ENCODE assay signal across 18 cellular contexts in the genomic region with DNA sequence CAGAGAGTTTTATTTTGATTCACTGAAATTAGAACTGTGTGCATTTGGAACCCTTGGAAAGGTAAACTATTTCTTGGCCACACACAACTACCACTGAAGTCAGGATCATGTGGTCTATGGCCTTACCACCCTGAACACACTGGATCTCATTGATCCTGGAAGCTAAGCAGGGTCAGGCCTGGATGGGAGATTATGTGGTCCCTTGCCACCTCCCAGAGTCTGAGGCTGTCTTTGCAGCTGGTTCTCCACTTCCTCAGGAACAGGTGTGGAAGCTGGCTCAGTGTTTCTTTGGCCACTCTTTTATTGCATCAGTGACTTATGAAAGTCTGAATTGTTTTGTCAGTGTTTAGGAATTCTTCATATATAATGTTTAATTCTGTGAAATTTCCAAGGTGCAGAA.
DNase-seq lines count a peak whose midpoint lies in the region; ATAC-seq and TF ChIP-seq lines count a peak whose summit lies in the region.
"Had no signal": no experiment of that assay in that cellular context is flagged by ENCODE, and none has a peak within 500 bp of the region (broad histone marks: within the 10 kb centered on the region; RNA-seq: fewer than 3 reads in every experiment).

No MANE protein-coding gene starts in this region.

- ATAC-seq in GM19455 (IDR thresholded peaks at IDR 0.05; ENCODE audit: unreplicated experiment) (no peak), HG03432 (IDR thresholded peaks at IDR 0.05; ENCODE audit: unreplicated experiment) (no peak)

- H3K4me3 ChIP-seq in mesendoderm (ENCODE audit: low read length) = no peak overlapping the region
- H3K4me3 ChIP-seq in uterus = no peak overlapping the region

- no peaks in the 10 kb centered on the region for H3K9me3 Mint-ChIP-seq in endothelial cell (ENCODE audit: unreplicated experiment)
- H3K9me3 Mint-ChIP-seq: T-helper 2 cell treated with Interferon-gamma antibody and Interleukin-4, amounts not matched to agents 5 μg/mL and 100 μg/mL, for 36 hours had no signal

- no peaks in the 10 kb centered on the region for H3K79me1 ChIP-seq in mesendoderm (ENCODE audit: low read length)

- H3K27ac Mint-ChIP-seq in endothelial cell (ENCODE audit: unreplicated experiment) = no peak overlapping the region
- H3K27ac Mint-ChIP-seq: B cell; immature natural killer cell; progenitor cell of endocrine pancreas; T-helper 2 cell treated with Interferon-gamma antibody and Interleukin-4, amounts not matched to agents 5 μg/mL and 100 μg/mL, for 36 hours had no signal

- H3K27me3 ChIP-seq in mesendoderm (ENCODE audit: insufficient read depth, low read length, poor library complexity) (no peaks in the 10 kb centered on the region), uterus (no peaks in the 10 kb centered on the region)

- H3K9ac ChIP-seq in mesendoderm (ENCODE audit: low read length) = no peak overlapping the region

- H2BK15ac ChIP-seq in mesendoderm (replicated peaks; ENCODE audit: low read depth) = no peak overlapping the region

- no peak overlapping the region for H2BK5ac ChIP-seq in mesendoderm (ENCODE audit: low read length)

- H3K27me3 Mint-ChIP-seq in endothelial cell (ENCODE audit: unreplicated experiment) = peaks cover 14% of the 10 kb centered on the region
- H3K27me3 Mint-ChIP-seq: progenitor cell of endocrine pancreas had no signal

- TF ChIP-seq POLR2A in uterus (IDR thresholded peaks at IDR 0.05) = no peak

- H3K18ac ChIP-seq in mesendoderm (ENCODE audit: low read length) = no peak overlapping the region

- H3K4me2 ChIP-seq in mesendoderm (ENCODE audit: low read length) = no peak overlapping the region

- no peaks in the 10 kb centered on the region for H3K4me1 ChIP-seq in mesendoderm (ENCODE audit: control insufficient read depth, low read depth, low read length)
- H3K4me1 ChIP-seq in uterus = peaks cover 0 to 5% of the 10 kb centered on the region in 2 donors

- H3K56ac ChIP-seq in mesendoderm (ENCODE audit: low read length) = no peak overlapping the region

- H3K4me3 Mint-ChIP-seq in endothelial cell (ENCODE audit: unreplicated experiment) = peak overlapping the region; percentile 13
- H3K4me3 Mint-ChIP-seq: B cell; immature natural killer cell; T-helper 2 cell treated with Interferon-gamma antibody and Interleukin-4, amounts not matched to agents 5 μg/mL and 100 μg/mL, for 36 hours had no signal

- H3K79me2 ChIP-seq in mesendoderm (ENCODE audit: control insufficient read depth, insufficient read depth, low read length) = no peaks in the 10 kb centered on the region

- H4K5ac ChIP-seq in mesendoderm (ENCODE audit: low read length) = no peak overlapping the region

- in situ Hi-C loops in GM13976 (cut with MboI; ENCODE audit: low sequenced_read_pairs, unreplicated experiment) = no loop called here

- H2AK5ac ChIP-seq in mesendoderm (ENCODE audit: low read length) = no peak overlapping the region

- peaks cover 39% of the 10 kb centered on the region for H3K4me1 Mint-ChIP-seq in endothelial cell (ENCODE audit: unreplicated experiment)
- H3K4me1 Mint-ChIP-seq: B cell, immature natural killer cell had no signal

- peaks cover 71% of the 10 kb centered on the region for H3K36me3 Mint-ChIP-seq in endothelial cell (ENCODE audit: low read depth, unreplicated experiment)
- H3K36me3 Mint-ChIP-seq: immature natural killer cell had no signal

- no peak overlapping the region for H3K27ac ChIP-seq in mesendoderm (ENCODE audit: low read depth, low read length)
- H3K27ac ChIP-seq in uterus = no peak overlapping the region

- no peaks in the 10 kb centered on the region for H3K9me3 ChIP-seq in uterus

- H4K8ac ChIP-seq in mesendoderm (ENCODE audit: low read depth, low read length) = no peak overlapping the region

- DNase-seq in ELR (ENCODE audit: low read depth) (peak; percentile 2), NCI-H1092 (lab: John Stamatoyannopoulos, UW) (peak; percentile 3), endothelial cell (ENCODE audit: low spot score) (no peak), mesendoderm (peak; percentile 38), GM13976 (ENCODE audit: low spot score) (no peak), uterus (no peak)
- DNase-seq: activated CD4-positive, alpha-beta T cell treated with anti-CD3 and anti-CD28 coated beads, Interleukin-2, amount 50 U/mL, for 4 hours; amygdala; cortex of kidney; foreskin fibroblast; immature natural killer cell; MV-4-11; RPMI8226 had no signal

- H3K23ac ChIP-seq in mesendoderm (ENCODE audit: low read length) = no peak overlapping the region

- H3K4ac ChIP-seq in mesendoderm (ENCODE audit: low read depth, low read length) = no peak overlapping the region

- H3K36me3 ChIP-seq in mesendoderm (ENCODE audit: control insufficient read depth, insufficient read depth, low read length) (no peaks in the 10 kb centered on the region), uterus (no peaks in the 10 kb centered on the region)

- intact Hi-C loops in uterus (cut with DNase I; ENCODE audit: low total_unique reads) = no loop called here

- TF ChIP-seq CTCF in endothelial cell (IDR thresholded peaks at IDR 0.05; ENCODE audit: unreplicated experiment) (no peak), GM13976 (IDR thresholded peaks at IDR 0.05; ENCODE audit: borderline replicate concordance, control extremely low read depth, extremely low read depth, insufficient read depth, missing control alignments) (no peak), uterus (IDR thresholded peaks at IDR 0.05) (no peak)

- no peak overlapping the region for H2BK120ac ChIP-seq in mesendoderm (ENCODE audit: low read depth, low read length)

Comparison
In these comparisons a context has a peak if more than half of its experiments do, and no peak if none do; other contexts are left out.
1. DNase-seq: peak in ELR (single experiment), NCI-H1092 (single experiment) and mesendoderm (single experiment); none in endothelial cell (single experiment), GM13976 (single experiment) and uterus (0 of 2).